Comparison of ENCODE assay signal across 17 cellular contexts in genomic region chr20:51376121-51376520, GRCh38.
DNase-seq lines count a peak whose midpoint lies in the region; ATAC-seq, FAIRE-seq and TF ChIP-seq lines count a peak whose summit lies in the region.
"Had no signal": no experiment of that assay in that cellular context is flagged by ENCODE, and none has a peak within 500 bp of the region (broad histone marks: within the 10 kb centered on the region; RNA-seq: fewer than 3 reads in every experiment).

No MANE protein-coding gene starts in this region.

- no peak for DNase-seq in natural killer cell treated with Interleukin-12 subunit alpha and Interleukin-12 subunit beta and Interleukin-15 and Interleukin-18, amount 100 ng/mL, for 72 hours (ENCODE audit: low spot score)
- no peak for DNase-seq in natural killer cell
- peak; percentile 38 for DNase-seq in UCSD-AML1 (lab: John Stamatoyannopoulos, UW; ENCODE audit: unreplicated experiment)
- peak; percentile 46 to 70 for DNase-seq in lung microvascular endothelial cell (ENCODE audit: low read depth in 2 of 2)
- no peak for DNase-seq in HTR-8/SVneo (ENCODE audit: insufficient read length, low spot score)
- no peak for DNase-seq in activated naive CD4-positive, alpha-beta T cell treated with anti-CD3 and anti-CD28 coated beads, Interleukin-2, amount 50 U/mL, for 72 hours (ENCODE audit: low spot score in 2 of 2)
- no peak for DNase-seq in immature natural killer cell
- DNase-seq in GM19238 (ENCODE audit: insufficient read length, low spot score), result no peak
- DNase-seq: COR-L47, EL, H9, NCI-H1436 treated with DMSO at 0.1 percent for 48 hours, NCI-H2081, NCI-H510A, NCI-H82, PC-9 had no signal

- no peak for TF ChIP-seq CTCF in natural killer cell (IDR thresholded peaks at IDR 0.05)

- no peak for FAIRE-seq in HTR-8/SVneo (lab: Jason Lieb, UNC)
- FAIRE-seq: A204.1 had no signal

- ATAC-seq in natural killer cell treated with Interleukin-12 subunit alpha and Interleukin-12 subunit beta and Interleukin-15 and Interleukin-18, amount 100 ng/mL, for 72 hours, result no peak
- no peak for ATAC-seq in natural killer cell
- no peak for ATAC-seq in activated naive CD4-positive, alpha-beta T cell treated with anti-CD3 and anti-CD28 coated beads, Interleukin-2, amount 50 U/mL, for 72 hours

- no peaks in the 10 kb centered on the region for H3K27me3 Mint-ChIP-seq in natural killer cell treated with Interleukin-12 subunit alpha and Interleukin-12 subunit beta and Interleukin-15 and Interleukin-18, amount 100 ng/mL, for 72 hours
- H3K27me3 Mint-ChIP-seq in natural killer cell (ENCODE audit: low read depth in 2 of 2) (no peaks in the 10 kb centered on the region), immature natural killer cell (ENCODE audit: low read depth in 3 of 3) (peaks cover 2 to 6% (median 3%) of the 10 kb centered on the region in 3 donors)

- H3K4me3 Mint-ChIP-seq in natural killer cell treated with Interleukin-12 subunit alpha and Interleukin-12 subunit beta and Interleukin-15 and Interleukin-18, amount 100 ng/mL, for 72 hours, result no peak overlapping the region
- no peak overlapping the region for H3K4me3 Mint-ChIP-seq in natural killer cell
- H3K4me3 Mint-ChIP-seq in immature natural killer cell, result no peak overlapping the region
- H3K4me3 Mint-ChIP-seq: H9 had no signal

- H3K4me1 Mint-ChIP-seq in natural killer cell treated with Interleukin-12 subunit alpha and Interleukin-12 subunit beta and Interleukin-15 and Interleukin-18, amount 100 ng/mL, for 72 hours (ENCODE audit: low read depth in 2 of 2), result peaks cover 37 to 51% of the 10 kb centered on the region in 2 donors
- H3K4me1 Mint-ChIP-seq in natural killer cell (peaks cover 17 to 26% of the 10 kb centered on the region in 2 donors), immature natural killer cell (peaks cover 8 to 14% of the 10 kb centered on the region in 2 donors)

- H3K27ac Mint-ChIP-seq in natural killer cell treated with Interleukin-12 subunit alpha and Interleukin-12 subunit beta and Interleukin-15 and Interleukin-18, amount 100 ng/mL, for 72 hours, result peak overlapping the region; percentile 46 to 56
- no peak overlapping the region for H3K27ac Mint-ChIP-seq in natural killer cell
- H3K27ac Mint-ChIP-seq in activated naive CD4-positive, alpha-beta T cell treated with anti-CD3 and anti-CD28 coated beads, Interleukin-2, amount 50 U/mL, for 72 hours, result peak overlapping the region in 1 of 2 donors; percentile 39
- H3K27ac Mint-ChIP-seq in immature natural killer cell, result no peak overlapping the region

- H3K9me3 Mint-ChIP-seq in natural killer cell treated with Interleukin-12 subunit alpha and Interleukin-12 subunit beta and Interleukin-15 and Interleukin-18, amount 100 ng/mL, for 72 hours, result no peaks in the 10 kb centered on the region
- H3K9me3 Mint-ChIP-seq in natural killer cell, result no peaks in the 10 kb centered on the region
- H3K9me3 Mint-ChIP-seq in activated naive CD4-positive, alpha-beta T cell treated with anti-CD3 and anti-CD28 coated beads, Interleukin-2, amount 50 U/mL, for 72 hours, result no peaks in the 10 kb centered on the region
- no peaks in the 10 kb centered on the region for H3K9me3 Mint-ChIP-seq in immature natural killer cell
- H3K9me3 Mint-ChIP-seq: H9 had no signal

- intact Hi-C loops in natural killer cell (cut with micrococcal nuclease), result no loop called here

- H3K36me3 Mint-ChIP-seq in natural killer cell treated with Interleukin-12 subunit alpha and Interleukin-12 subunit beta and Interleukin-15 and Interleukin-18, amount 100 ng/mL, for 72 hours, result peaks cover 9% of the 10 kb centered on the region
- peaks cover 12% of the 10 kb centered on the region for H3K36me3 Mint-ChIP-seq in natural killer cell
- H3K36me3 Mint-ChIP-seq in activated naive CD4-positive, alpha-beta T cell treated with anti-CD3 and anti-CD28 coated beads, Interleukin-2, amount 50 U/mL, for 72 hours, result no peaks in the 10 kb centered on the region
- H3K36me3 Mint-ChIP-seq in immature natural killer cell, result peaks cover 8 to 28% (median 12%) of the 10 kb centered on the region in 3 donors

Comparison
In these comparisons a context has a peak if more than half of its experiments do, and no peak if none do; other contexts are left out.
1. H3K27ac Mint-ChIP-seq: peak in natural killer cell treated with Interleukin-12 subunit alpha and Interleukin-12 subunit beta and Interleukin-15 and Interleukin-18, amount 100 ng/mL, for 72 hours (2 of 2); none in natural killer cell (0 of 2) and immature natural killer cell (0 of 6).
2. DNase-seq: peak in UCSD-AML1 (single experiment) and lung microvascular endothelial cell (2 of 2); none in natural killer cell treated with Interleukin-12 subunit alpha and Interleukin-12 subunit beta and Interleukin-15 and Interleukin-18, amount 100 ng/mL, for 72 hours (single experiment), natural killer cell (single experiment), HTR-8/SVneo (single experiment), activated naive CD4-positive, alpha-beta T cell treated with anti-CD3 and anti-CD28 coated beads, Interleukin-2, amount 50 U/mL, for 72 hours (0 of 2), immature natural killer cell (0 of 3) and GM19238 (single experiment).